ENCODE assay signal across 20 cellular contexts in genomic region chr15:41896566-41896965, GRCh38. TPM values are rescaled to one million over a fixed set of nuclear protein-coding genes. Genes with fewer than 3 reads are reported as not detected.
DNase-seq lines count a peak whose midpoint lies in the region; ATAC-seq and TF ChIP-seq lines count a peak whose summit lies in the region.
"Had no signal": no experiment of that assay in that cellular context is flagged by ENCODE, and none has a peak within 500 bp of the region (broad histone marks: within the 10 kb centered on the region; RNA-seq: fewer than 3 reads in every experiment).

No MANE protein-coding gene starts in this region.

- POLR2A ChIA-PET in CD8-positive, alpha-beta T cell (lab: Charles Lee), result no interaction called here

- H3K27ac ChIP-seq in CD8-positive, alpha-beta T cell (ENCODE audit: low read depth, low read length), result no peak overlapping the region
- H3K27ac ChIP-seq in neuronal stem cell (replicated peaks; ENCODE audit: low read length), result no peak overlapping the region
- H3K27ac ChIP-seq in body of pancreas, result peak overlapping the region in 1 of 4 donors; percentile 15
- H3K27ac ChIP-seq: sigmoid colon had no signal

- no peak overlapping the region for H2AK5ac ChIP-seq in neuronal stem cell (ENCODE audit: low read depth, low read length)

- peaks cover 3 to 6% of the 10 kb centered on the region in 2 donors for H3K36me3 Mint-ChIP-seq in activated T-cell treated with anti-CD3 and anti-CD28 coated beads, Interleukin-2, amount 50 U/mL, for 72 hours (ENCODE audit: insufficient read depth in 2 of 2)
- H3K36me3 Mint-ChIP-seq in CD8-positive, alpha-beta T cell, result peaks cover 22% of the 10 kb centered on the region
- peaks cover 20% of the 10 kb centered on the region for H3K36me3 Mint-ChIP-seq in central memory CD8-positive, alpha-beta T cell (ENCODE audit: insufficient read depth)

- DNase-seq in activated T-cell treated with anti-CD3 and anti-CD28 coated beads, Interleukin-2, amount 50 U/mL, for 72 hours, result no peak
- DNase-seq in activated T-cell treated with anti-CD3 and anti-CD28 coated beads, Interleukin-2, amount 50 U/mL, for 1 hour, result no peak
- no peak for DNase-seq in CD8-positive, alpha-beta T cell
- no peak for DNase-seq in central memory CD8-positive, alpha-beta T cell (ENCODE audit: low spot score in 2 of 2)
- DNase-seq in neuronal stem cell (ENCODE audit: low spot score) (no peak), body of pancreas (no peak)
- DNase-seq: activated CD4-positive, alpha-beta T cell treated with anti-CD3 and anti-CD28 coated beads for 1 hour; activated CD8-positive, alpha-beta memory T cell treated with anti-CD3 and anti-CD28 coated beads, Interleukin-2, amount 50 U/mL, for 4 hours; activated effector memory CD4-positive, alpha-beta T cell treated with anti-CD3 and anti-CD28 coated beads, Interleukin-2, amount 50 U/mL, for 16 hours; amniotic stem cell; DMS79 treated with DMSO at 0.1 percent for 48 hours; KBM-7; mesenchymal stem cell; NCI-H2171; NCI-H526; sigmoid colon; stimulated activated CD8-positive, alpha-beta memory T cell treated with anti-CD3 and anti-CD28 coated beads, Interleukin-4, amount 100 ng/mL, for 48 hours; substantia nigra had no signal

- H2BK5ac ChIP-seq in neuronal stem cell (ENCODE audit: low read length), result no peak overlapping the region

- no peak overlapping the region for H3K4me2 ChIP-seq in neuronal stem cell (ENCODE audit: insufficient read depth, low read length, poor library complexity, severe bottlenecking)

- H3K4me3 ChIP-seq in CD8-positive, alpha-beta T cell (ENCODE audit: low read depth, low read length), result no peak overlapping the region
- H3K4me3 ChIP-seq in neuronal stem cell (ENCODE audit: low read length in 2 of 2) (no peak overlapping the region), body of pancreas (no peak overlapping the region)
- H3K4me3 ChIP-seq: GM12878, sigmoid colon had no signal

- no peak overlapping the region for H2AFZ ChIP-seq in neuronal stem cell (ENCODE audit: low read length)

- no peak overlapping the region for H2BK12ac ChIP-seq in neuronal stem cell (ENCODE audit: low read length)

- intact Hi-C loops in CD8-positive, alpha-beta T cell (cut with DNase I, micrococcal nuclease), result no loop called here
- intact Hi-C loops in body of pancreas (cut with DNase I), result no loop called here

- peaks cover 27% of the 10 kb centered on the region for H3K4me1 Mint-ChIP-seq in activated T-cell treated with anti-CD3 and anti-CD28 coated beads, Interleukin-2, amount 50 U/mL, for 72 hours (ENCODE audit: low read depth)
- peaks cover 36% of the 10 kb centered on the region for H3K4me1 Mint-ChIP-seq in CD8-positive, alpha-beta T cell (ENCODE audit: low read depth)
- peaks cover 32% of the 10 kb centered on the region for H3K4me1 Mint-ChIP-seq in central memory CD8-positive, alpha-beta T cell

- no peaks in the 10 kb centered on the region for H3K27me3 Mint-ChIP-seq in activated T-cell treated with anti-CD3 and anti-CD28 coated beads, Interleukin-2, amount 50 U/mL, for 72 hours (ENCODE audit: low read depth)
- no peaks in the 10 kb centered on the region for H3K27me3 Mint-ChIP-seq in CD8-positive, alpha-beta T cell (ENCODE audit: low read depth)
- H3K27me3 Mint-ChIP-seq in central memory CD8-positive, alpha-beta T cell, result no peaks in the 10 kb centered on the region

- TF ChIP-seq CTCF in CD8-positive, alpha-beta T cell (IDR thresholded peaks at IDR 0.05), result no peak
- no peak for TF ChIP-seq CTCF in body of pancreas (IDR thresholded peaks at IDR 0.05)

- H3K23ac ChIP-seq in neuronal stem cell (ENCODE audit: low read depth, low read length, poor library complexity), result no peak overlapping the region

- H3K4ac ChIP-seq in neuronal stem cell (ENCODE audit: low read length), result no peak overlapping the region

- WGBS in neuronal stem cell (ENCODE audit: extremely low coverage in 2 of 2, insufficient read length in 2 of 2, insufficient replicate concordance in 1 of 2), 2 donors, result no CpG with 5 or more reads among the region's 6 CpGs
- 82 to 87% methylated on average over 6 of the region's 6 CpGs for WGBS in body of pancreas, 2 donors

- H3K27me3 ChIP-seq in CD8-positive, alpha-beta T cell (ENCODE audit: insufficient read depth, low read length), result no peaks in the 10 kb centered on the region
- H3K27me3 ChIP-seq in neuronal stem cell (ENCODE audit: control insufficient read depth in 3 of 3, insufficient read depth in 3 of 3, low read depth in 1 of 3, low read length in 3 of 3) (no peaks in the 10 kb centered on the region), body of pancreas (no peaks in the 10 kb centered on the region)
- H3K27me3 ChIP-seq: sigmoid colon had no signal

- no peaks in the 10 kb centered on the region for H3K79me1 ChIP-seq in neuronal stem cell (ENCODE audit: low read depth, low read length)

- H3K14ac ChIP-seq in neuronal stem cell (ENCODE audit: low read length), result no peak overlapping the region

- no peak for ATAC-seq in activated T-cell treated with anti-CD3 and anti-CD28 coated beads, Interleukin-2, amount 50 U/mL, for 72 hours (replicated peaks in 1 of 2)
- ATAC-seq in CD8-positive, alpha-beta T cell, result no peak
- no peak for ATAC-seq in central memory CD8-positive, alpha-beta T cell (replicated peaks; ENCODE audit: extremely low read depth, poor library complexity, severe bottlenecking)
- no peak for ATAC-seq in body of pancreas
- no peak for ATAC-seq in HG03175 (IDR thresholded peaks at IDR 0.05; ENCODE audit: unreplicated experiment)
- ATAC-seq: GM12878 had no signal

- H2BK120ac ChIP-seq in neuronal stem cell (ENCODE audit: low read depth, low read length), result no peak overlapping the region

- no peaks in the 10 kb centered on the region for H3K36me3 ChIP-seq in CD8-positive, alpha-beta T cell (ENCODE audit: insufficient read depth, low read length)
- peaks cover 0 to 5% of the 10 kb centered on the region in 2 donors for H3K36me3 ChIP-seq in neuronal stem cell (replicated peaks in 1 of 2; ENCODE audit: control insufficient read depth in 2 of 2, insufficient read depth in 2 of 2, low read length in 2 of 2)
- H3K36me3 ChIP-seq in body of pancreas (replicated peaks in 1 of 2; ENCODE audit: insufficient read depth in 1 of 2, low read depth in 2 of 2), result peaks cover 0 to 12% of the 10 kb centered on the region in 2 donors

- H3K4me3 Mint-ChIP-seq in activated T-cell treated with anti-CD3 and anti-CD28 coated beads, Interleukin-2, amount 50 U/mL, for 72 hours, result no peak overlapping the region
- no peak overlapping the region for H3K4me3 Mint-ChIP-seq in CD8-positive, alpha-beta T cell
- no peak overlapping the region for H3K4me3 Mint-ChIP-seq in central memory CD8-positive, alpha-beta T cell

- H3K9me3 ChIP-seq in CD8-positive, alpha-beta T cell (ENCODE audit: low read length), result no peaks in the 10 kb centered on the region
- H3K9me3 ChIP-seq in neuronal stem cell (replicated peaks in 1 of 2; ENCODE audit: control insufficient read depth in 2 of 2, insufficient read depth in 1 of 2, low read depth in 1 of 2, low read length in 2 of 2), result no peaks in the 10 kb centered on the region
- H3K9me3 ChIP-seq in body of pancreas, result no peaks in the 10 kb centered on the region
- H3K9me3 ChIP-seq: sigmoid colon had no signal

- CTCF ChIA-PET in CD8-positive, alpha-beta T cell (lab: Charles Lee), result interaction anchor here (2.6 kb wide), 1 partner anchor 123 kb away, joined by 18 read pairs; the partner anchor contains the start of gene MAPKBP1

- H3K18ac ChIP-seq in neuronal stem cell (ENCODE audit: low read length), result peak overlapping the region; percentile 7

- H4K91ac ChIP-seq in neuronal stem cell (ENCODE audit: low read depth, low read length, poor library complexity), result no peak overlapping the region

- peak overlapping the region; percentile 35 for H3K27ac Mint-ChIP-seq in activated T-cell treated with anti-CD3 and anti-CD28 coated beads, Interleukin-2, amount 50 U/mL, for 72 hours
- peak overlapping the region; percentile 98 for H3K27ac Mint-ChIP-seq in CD8-positive, alpha-beta T cell
- peak overlapping the region; percentile 96 for H3K27ac Mint-ChIP-seq in central memory CD8-positive, alpha-beta T cell (ENCODE audit: low read depth)

- H3K4me1 ChIP-seq in CD8-positive, alpha-beta T cell (ENCODE audit: insufficient read depth, low read length), result peaks cover 30% of the 10 kb centered on the region
- peaks cover 0 to 3% of the 10 kb centered on the region in 2 donors for H3K4me1 ChIP-seq in neuronal stem cell (ENCODE audit: control insufficient read depth in 2 of 2, insufficient read depth in 1 of 2, low read depth in 1 of 2, low read length in 2 of 2)
- H3K4me1 ChIP-seq in body of pancreas, result peaks cover 40% of the 10 kb centered on the region

- TF ChIP-seq POLR2A in body of pancreas (IDR thresholded peaks at IDR 0.05), result no peak

- H4K8ac ChIP-seq in neuronal stem cell (ENCODE audit: low read depth, low read length), result no peak overlapping the region

- no peaks in the 10 kb centered on the region for H3K9me3 Mint-ChIP-seq in activated T-cell treated with anti-CD3 and anti-CD28 coated beads, Interleukin-2, amount 50 U/mL, for 72 hours
- no peaks in the 10 kb centered on the region for H3K9me3 Mint-ChIP-seq in CD8-positive, alpha-beta T cell
- no peaks in the 10 kb centered on the region for H3K9me3 Mint-ChIP-seq in central memory CD8-positive, alpha-beta T cell

- no peak overlapping the region for H3K9ac ChIP-seq in neuronal stem cell (ENCODE audit: low read depth, low read length, poor library complexity)

- no peak overlapping the region for H2BK15ac ChIP-seq in neuronal stem cell (ENCODE audit: low read length)

RNA-seq across cellular contexts. Expression of gene SPTBN5, which starts 2.7 kb away (rescaled TPM):
- total RNA-seq in activated T-cell treated with anti-CD3 and anti-CD28 coated beads, Interleukin-2, amount 50 U/mL, for 72 hours, result 1 to 10 TPM in 1 of 2 donors, under 1 TPM in 1; 0.41 to 1.7 TPM
- 1 to 10 TPM; 1.1 to 1.2 TPM for total RNA-seq in CD8-positive, alpha-beta T cell
- 0.08 TPM for polyA plus RNA-seq in neuronal stem cell (2013, experiment 1 of 2)
- 0.14 TPM for polyA plus RNA-seq in neuronal stem cell (2013, experiment 2 of 2)
- total RNA-seq in body of pancreas, result 1 to 10 TPM in 1 of 2 donors, under 1 TPM in 1; 0.52 to 3.0 TPM

RNA-seq across cellular contexts. Expression of gene PLA2G4B, which starts 57.9 kb away (rescaled TPM):
- 1 to 10 TPM; 4.4 to 9.1 TPM for total RNA-seq in activated T-cell treated with anti-CD3 and anti-CD28 coated beads, Interleukin-2, amount 50 U/mL, for 72 hours
- total RNA-seq in CD8-positive, alpha-beta T cell, result 10 to 100 TPM; 25.0 to 26.1 TPM
- polyA plus RNA-seq in neuronal stem cell (2013, experiment 1 of 2), result 16.5 TPM
- polyA plus RNA-seq in neuronal stem cell (2013, experiment 2 of 2), result 15.9 TPM
- 10 to 100 TPM; 17.4 to 18.1 TPM for total RNA-seq in body of pancreas

Comparison
In these comparisons a context has a peak if more than half of its experiments do, and no peak if none do; other contexts are left out.
1. H3K27ac Mint-ChIP-seq: peak in every context shown above with its lines; median percentile 98 in CD8-positive, alpha-beta T cell; 96 in central memory CD8-positive, alpha-beta T cell; 35 in activated T-cell treated with anti-CD3 and anti-CD28 coated beads, Interleukin-2, amount 50 U/mL, for 72 hours.